12 cellular contexts compared by ENCODE assay signal in the genomic region with DNA sequence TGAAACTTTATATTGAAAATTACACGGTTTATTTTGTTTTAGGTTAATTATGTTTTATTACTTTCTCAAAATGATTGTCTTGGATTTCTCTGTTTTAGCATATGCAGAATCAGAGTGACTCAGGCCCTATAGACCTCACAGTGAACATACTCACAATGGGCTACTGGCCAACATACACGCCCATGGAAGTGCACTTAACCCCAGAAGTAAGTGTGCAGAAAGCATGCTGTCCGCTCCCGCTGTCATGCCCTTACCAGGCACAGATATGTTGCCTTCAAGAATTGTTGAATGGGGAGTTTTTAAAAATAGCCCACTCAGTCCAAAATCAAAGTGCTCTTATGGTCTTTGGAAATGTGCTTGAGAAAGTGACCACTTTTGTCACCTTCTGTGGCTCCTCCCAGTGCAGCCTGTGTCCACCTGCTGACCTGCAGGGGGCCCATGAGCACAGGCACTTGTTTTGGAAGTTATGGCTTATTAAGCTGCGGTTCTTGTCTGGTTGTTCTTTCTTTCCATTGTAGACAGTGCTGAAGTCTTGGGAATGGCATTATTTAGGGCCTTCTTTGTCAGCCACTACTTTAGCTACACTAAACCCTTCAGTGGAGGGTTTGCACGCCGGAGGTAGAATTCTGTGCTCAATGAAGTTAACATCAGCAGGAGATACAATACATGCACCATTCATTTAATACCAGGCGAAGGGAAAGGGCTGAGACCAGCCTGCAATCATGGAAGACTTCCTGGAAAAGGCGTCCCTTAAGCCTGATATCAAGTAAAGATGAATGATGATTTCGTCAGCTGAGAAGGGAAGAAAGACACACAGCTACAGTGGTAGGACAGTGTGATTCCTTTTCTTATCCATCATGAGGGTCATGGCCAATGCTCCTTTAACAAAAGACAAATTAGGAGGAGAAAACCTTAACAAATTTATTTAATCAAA. TPM values are rescaled to one million over a fixed set of nuclear protein-coding genes. Genes with fewer than 3 reads are reported as not detected.
A peak's percentile ranks its signal among the peaks of the same experiment; 100 is the strongest.
DNase-seq lines count a peak whose midpoint lies in the region; ATAC-seq and TF ChIP-seq lines count a peak whose summit lies in the region.
"Had no signal": no experiment of that assay in that cellular context is flagged by ENCODE, and none has a peak within 500 bp of the region (broad histone marks: within the 10 kb centered on the region; RNA-seq: fewer than 3 reads in every experiment).

No MANE protein-coding gene starts in this region.

- intact Hi-C loops in left colon (cut with DNase I, micrococcal nuclease) = no loop called here

- H3K36me3 ChIP-seq in H7 (replicated peaks; ENCODE audit: control insufficient read depth, insufficient read depth, low read length) = peaks cover 42% of the 10 kb centered on the region

- ATAC-seq in left colon = peak; percentile 32
- no peak for ATAC-seq in GM18505 (IDR thresholded peaks at IDR 0.05; ENCODE audit: unreplicated experiment)
- ATAC-seq in HG03460 (IDR thresholded peaks at IDR 0.05; ENCODE audit: unreplicated experiment) = no peak
- ATAC-seq: Right ventricle myocardium inferior had no signal

- no peaks in the 10 kb centered on the region for H3K27me3 ChIP-seq in H7 (ENCODE audit: control insufficient read depth, insufficient read depth, low read length)

- DNase-seq in H7 (peak; percentile 47), astrocyte of the cerebellum (ENCODE audit: low read depth) (no peak), left colon (no peak), DMS 273 (lab: John Stamatoyannopoulos, UW; ENCODE audit: unreplicated experiment) (no peak)
- DNase-seq in activated naive CD4-positive, alpha-beta T cell treated with anti-CD3 and anti-CD28 coated beads, Interleukin-2, amount 50 U/mL, for 16 hours = no peak
- DNase-seq: activated CD4-positive, alpha-beta T cell treated with anti-CD3 and anti-CD28 coated beads for 1 hour; activated effector memory CD4-positive, alpha-beta T cell treated with anti-CD3 and anti-CD28 coated beads, Interleukin-2, amount 50 U/mL, for 16 hours; AML-193 had no signal

- TF ChIP-seq CTCF in 22Rv1 (IDR thresholded peaks at IDR 0.05) (peak; percentile 40), astrocyte of the cerebellum (IDR thresholded peaks at IDR 0.05; ENCODE audit: low read depth, low read length, missing control alignments) (peak; percentile 53)

- no peak overlapping the region for H3K27ac ChIP-seq in 22Rv1

- no peak for TF ChIP-seq POLR2A in GM18505 (IDR thresholded peaks at IDR 0.05; ENCODE audit: borderline replicate concordance, extremely low read depth, insufficient read depth, insufficient read length)

- H3K4me3 ChIP-seq in H7 (ENCODE audit: insufficient read depth, low read depth, low read length) (no peak overlapping the region), astrocyte of the cerebellum (ENCODE audit: low read depth, low read length) (no peak overlapping the region)

- in situ Hi-C loops in astrocyte of the cerebellum (cut with HindIII; ENCODE audit: low sequenced_read_pairs) = no loop called here

RNA-seq across cellular contexts. Expression of gene CUL4A, which starts 36.7 kb away (rescaled TPM):
- total RNA-seq in H7 (2014; rRNA removed; shearing (Covaris generic)) = 109 and 118 TPM in 2 replicates
- total RNA-seq in left colon = 10 to 100 TPM; 53.2 to 63.0 TPM

RNA-seq across cellular contexts. Expression of gene PCID2, which starts 37.7 kb away (rescaled TPM):
- 73.6 and 82.1 TPM in 2 replicates for total RNA-seq in H7 (2014; rRNA removed; shearing (Covaris generic))
- total RNA-seq in left colon = 10 to 100 TPM; 23.3 to 26.3 TPM

RNA-seq across cellular contexts. Expression of gene LAMP1, which starts 50.9 kb away (rescaled TPM):
- total RNA-seq in H7 (2014; rRNA removed; shearing (Covaris generic)) = 98.8 and 106 TPM in 2 replicates
- 100 to 1,000 TPM; 203 to 216 TPM for total RNA-seq in left colon
